In genomic region chr2:193751299-193751698, GRCh38 we compare ENCODE assay signal across 26 cellular contexts.
"Had no signal": no experiment of that assay in that cellular context is flagged by ENCODE, and none has a peak within 500 bp of the region (broad histone marks: within the 10 kb centered on the region; RNA-seq: fewer than 3 reads in every experiment).

No MANE protein-coding gene starts in this region.

- H3K4me3 Mint-ChIP-seq: dendritic cell treated with granulocyte-macrophage colony-stimulating factor and Interleukin-4, amounts not matched to agents 40 ng/mL and 50 ng/mL, for 4 days; effector memory CD8-positive, alpha-beta T cell; endodermal cell; mesothelial cell of epicardium had no signal

- H3K9me3 Mint-ChIP-seq: endodermal cell, mesothelial cell of epicardium had no signal

- H3K4me1 Mint-ChIP-seq: endodermal cell, mesothelial cell of epicardium had no signal

- H3K4me3 ChIP-seq: colonic mucosa, esophagus squamous epithelium, gastrocnemius medialis, heart right ventricle, left lung, lower lobe of right lung, mucosa of descending colon had no signal

- H3K36me3 ChIP-seq: colonic mucosa, esophagus squamous epithelium, gastrocnemius medialis, heart right ventricle, left lung, lower lobe of right lung had no signal

- ATAC-seq: effector memory CD8-positive, alpha-beta T cell; esophagus mucosa; gastrocnemius medialis; heart right ventricle; left cardiac atrium; left lung; left ventricle myocardium superior; lower lobe of right lung; mucosa of descending colon had no signal

- H3K27ac Mint-ChIP-seq: dendritic cell treated with granulocyte-macrophage colony-stimulating factor and Interleukin-4, amounts not matched to agents 40 ng/mL and 50 ng/mL, for 4 days; effector memory CD8-positive, alpha-beta T cell; endodermal cell; mesothelial cell of epicardium had no signal

- H3K36me3 Mint-ChIP-seq: mesothelial cell of epicardium had no signal

- DNase-seq: colonic mucosa; cortex of kidney; effector CD8-positive, alpha-beta T cell; effector memory CD8-positive, alpha-beta T cell; endodermal cell; erythroblast; esophagus squamous epithelium; foreskin fibroblast; foreskin melanocyte; gastrocnemius medialis; glutamatergic neuron; head of caudate nucleus; heart right ventricle; hippocampal formation; left cardiac atrium; left lung; left ventricle myocardium superior; lower lobe of right lung; mesenchymal stem cell; mucosa of descending colon had no signal

- H3K9me3 ChIP-seq: colonic mucosa, esophagus squamous epithelium, gastrocnemius medialis, heart right ventricle, left lung, lower lobe of right lung, mucosa of descending colon had no signal

- H3K27me3 ChIP-seq: colonic mucosa, esophagus squamous epithelium, gastrocnemius medialis, heart right ventricle, left lung had no signal

- H3K27me3 Mint-ChIP-seq: dendritic cell treated with granulocyte-macrophage colony-stimulating factor and Interleukin-4, amounts not matched to agents 40 ng/mL and 50 ng/mL, for 4 days; effector memory CD8-positive, alpha-beta T cell had no signal

- H3K4me1 ChIP-seq: colonic mucosa, esophagus squamous epithelium, gastrocnemius medialis, heart right ventricle, left lung, lower lobe of right lung had no signal

- FAIRE-seq: islet of Langerhans, keratinocyte had no signal

- H3K27ac ChIP-seq: colonic mucosa, epithelial cell of prostate, esophagus squamous epithelium, gastrocnemius medialis, heart right ventricle, left lung, lower lobe of right lung had no signal
